Comparison of ENCODE assay signal across 10 cellular contexts in genomic region chr2:16546128-16546754, GRCh38.
A peak's percentile ranks its signal among the peaks of the same experiment; 100 is the strongest.
DNase-seq lines count a peak whose midpoint lies in the region; ATAC-seq, FAIRE-seq and TF ChIP-seq lines count a peak whose summit lies in the region.
"Had no signal": no experiment of that assay in that cellular context is flagged by ENCODE, and none has a peak within 500 bp of the region (broad histone marks: within the 10 kb centered on the region; RNA-seq: fewer than 3 reads in every experiment).

No MANE protein-coding gene starts in this region.

- TF ChIP-seq POLR2A in H54 (IDR thresholded peaks at IDR 0.05; ENCODE audit: low read depth, low read length) (no peak), lower leg skin (IDR thresholded peaks at IDR 0.05) (no peak)

- H3K4me3 ChIP-seq in astrocyte of the cerebellum (ENCODE audit: low read depth, low read length): no peak overlapping the region
- no peak overlapping the region for H3K4me3 ChIP-seq in lower leg skin (ENCODE audit: low read depth, poor library complexity, severe bottlenecking)

- intact Hi-C loops in Calu3 (cut with micrococcal nuclease; ENCODE audit: unreplicated experiment): no loop called here
- intact Hi-C loops in lower leg skin (cut with DNase I; ENCODE audit: low total_unique reads): no loop called here
- intact Hi-C loops in head of caudate nucleus (cut with DNase I): no loop called here

- no TSS peak for BruUV-seq in Calu3 (replicated peaks; lab: Mats Ljungman, UMichigan)

- no peak for ATAC-seq in GM21529 (IDR thresholded peaks at IDR 0.05; ENCODE audit: unreplicated experiment)

- WGBS in lower leg skin, 2 donors: 58 to 71% methylated on average over 2 of the region's 2 CpGs

- FAIRE-seq in H54 (lab: Jason Lieb, UNC): no peak

- H3K4me3 Mint-ChIP-seq in Calu3 (ENCODE audit: low read depth, unreplicated experiment): no peak overlapping the region

- H3K36me3 Mint-ChIP-seq in Calu3 (ENCODE audit: insufficient read depth, unreplicated experiment): no peaks in the 10 kb centered on the region

- in situ Hi-C loops in KBM-7 (cut with MboI; ENCODE audit: low pct_unique_long_range_greater_than_20kb, low sequenced_read_pairs) (no loop called here), astrocyte of the cerebellum (cut with HindIII; ENCODE audit: low sequenced_read_pairs) (no loop called here)

- DNase-seq in Calu3: peak; percentile 39
- DNase-seq in KBM-7: peak; percentile 59
- peak; percentile 69 for DNase-seq in astrocyte of the cerebellum (ENCODE audit: low read depth)
- peak; percentile 71 for DNase-seq in kidney glomerular epithelial cell (lab: John Stamatoyannopoulos, UW)
- no peak for DNase-seq in H54 (ENCODE audit: insufficient read length, low spot score)
- no peak for DNase-seq in lower leg skin (ENCODE audit: low spot score in 2 of 2)
- DNase-seq in head of caudate nucleus: no peak
- DNase-seq: left cardiac atrium, NCI-H774 had no signal

- H3K9me3 Mint-ChIP-seq in Calu3 (ENCODE audit: low read depth, unreplicated experiment): peaks cover 5% of the 10 kb centered on the region

- H3K27ac Mint-ChIP-seq in Calu3 (ENCODE audit: unreplicated experiment): no peak overlapping the region

- H3K27me3 Mint-ChIP-seq in Calu3 (ENCODE audit: unreplicated experiment): peaks cover 18% of the 10 kb centered on the region

- no peaks in the 10 kb centered on the region for H3K4me1 Mint-ChIP-seq in Calu3 (ENCODE audit: low read depth, unreplicated experiment)

- TF ChIP-seq CTCF in Calu3 (IDR thresholded peaks at IDR 0.05; ENCODE audit: unreplicated experiment) (no peak), astrocyte of the cerebellum (IDR thresholded peaks at IDR 0.05; ENCODE audit: low read depth, low read length, missing control alignments) (no peak), lower leg skin (IDR thresholded peaks at IDR 0.05) (no peak)

- CTCF ChIA-PET in Calu3 (lab: Charles Lee): no interaction called here

Comparison
In these comparisons a context has a peak if more than half of its experiments do, and no peak if none do; other contexts are left out.
1. DNase-seq: peak in Calu3 (single experiment), KBM-7 (single experiment), astrocyte of the cerebellum (single experiment) and kidney glomerular epithelial cell (single experiment); none in H54 (single experiment), lower leg skin (0 of 2) and head of caudate nucleus (0 of 42).